Comparison of ENCODE assay signal across 1 cellular context in the genomic region with DNA sequence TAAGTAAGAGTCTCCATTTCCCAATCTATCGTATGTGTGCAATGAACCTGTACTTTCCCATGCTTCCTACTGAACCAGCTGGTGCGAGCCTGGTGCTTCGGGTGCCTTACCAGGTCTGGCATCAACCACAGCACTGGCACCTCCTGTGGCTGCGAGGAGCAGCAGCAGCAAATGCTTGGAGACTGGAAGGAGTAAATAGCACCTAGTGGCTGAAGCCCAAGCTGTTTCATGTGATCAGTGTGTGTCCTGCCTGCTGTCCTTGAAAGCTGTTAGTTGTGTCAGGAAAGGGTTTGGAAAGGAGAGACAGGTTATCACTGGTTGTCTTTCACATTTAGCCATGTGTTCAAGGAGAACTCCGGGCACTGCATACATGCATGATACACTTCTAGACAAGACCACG.
TF ChIP-seq lines count a peak whose summit lies in the region.

No MANE protein-coding gene starts in this region.

TF ChIP-seq in H1, 55 proteins besides CTCF, POLR2A, EP300 and RAD21:
- TF ChIP-seq ATF2 (IDR thresholded peaks at IDR 0.05; ENCODE audit: low read length) (no peak), HDAC6 (IDR thresholded peaks at IDR 0.05; ENCODE audit: low read depth, low read length) (no peak)
